ENCODE assay signal across 9 cellular contexts in genomic region chr15:46312133-46312740, GRCh38.
DNase-seq lines count a peak whose midpoint lies in the region; ATAC-seq and TF ChIP-seq lines count a peak whose summit lies in the region.
"Had no signal": no experiment of that assay in that cellular context is flagged by ENCODE, and none has a peak within 500 bp of the region (broad histone marks: within the 10 kb centered on the region; RNA-seq: fewer than 3 reads in every experiment).

No MANE protein-coding gene starts in this region.

- H3K4ac ChIP-seq in IMR-90 (ENCODE audit: low read depth, low read length) = no peak overlapping the region

- H4K20me1 ChIP-seq in IMR-90 (ENCODE audit: insufficient read depth, low read length) = no peaks in the 10 kb centered on the region

- H3K27me3 ChIP-seq in IMR-90 (ENCODE audit: control insufficient read depth, insufficient read depth, low read length) = no peaks in the 10 kb centered on the region
- peaks cover 3% of the 10 kb centered on the region for H3K27me3 ChIP-seq in upper lobe of right lung

- no peak overlapping the region for H2BK5ac ChIP-seq in IMR-90 (ENCODE audit: low read depth, low read length, poor library complexity, severe bottlenecking)

- dilution Hi-C loops in IMR-90 (cut with HindIII; ENCODE audit: low sequenced_read_pairs, unreplicated experiment) = no loop called here

- no peak overlapping the region for H2AK5ac ChIP-seq in IMR-90 (ENCODE audit: low read depth, low read length)

- no CpG with 5 or more reads among the region's 2 CpGs for WGBS in IMR-90 (ENCODE audit: extremely low coverage in 2 of 2, insufficient read length in 1 of 2), 2 experiments

- H3K4me3 ChIP-seq in IMR-90 (ENCODE audit: insufficient read depth, low read depth, low read length) (no peak overlapping the region), foreskin fibroblast (ENCODE audit: low read depth in 1 of 2, low read length in 2 of 2) (no peak overlapping the region), upper lobe of right lung (no peak overlapping the region)

- H2BK15ac ChIP-seq in IMR-90 (ENCODE audit: low read depth, low read length) = no peak overlapping the region

- H3K36me3 ChIP-seq in IMR-90 (ENCODE audit: control insufficient read depth, insufficient read depth, low read length) (no peaks in the 10 kb centered on the region), upper lobe of right lung (no peaks in the 10 kb centered on the region)

- no peaks in the 10 kb centered on the region for H3K36me3 Mint-ChIP-seq in activated T-cell treated with anti-CD3 and anti-CD28 coated beads, Interleukin-2, amount 50 U/mL, for 4 hours (ENCODE audit: insufficient read depth)

- H3K4me1 ChIP-seq in IMR-90 (ENCODE audit: control insufficient read depth, insufficient read depth, low read length) (no peaks in the 10 kb centered on the region), upper lobe of right lung (no peaks in the 10 kb centered on the region)

- H2AK9ac ChIP-seq in IMR-90 (replicated peaks; ENCODE audit: low read depth, low read length, poor library complexity) = no peak overlapping the region

- POLR2A ChIA-PET in IMR-90 (lab: Charles Lee; ENCODE audit: unreplicated experiment) = no interaction called here

- H3K56ac ChIP-seq in IMR-90 (ENCODE audit: extremely low read depth, insufficient read depth, low read length) = no peak overlapping the region

- no peak overlapping the region for H2AFZ ChIP-seq in IMR-90 (replicated peaks; ENCODE audit: low read length, poor library complexity)

- H3K27me3 Mint-ChIP-seq in activated T-cell treated with anti-CD3 and anti-CD28 coated beads, Interleukin-2, amount 50 U/mL, for 4 hours (ENCODE audit: low read depth) = no peaks in the 10 kb centered on the region
- H3K27me3 Mint-ChIP-seq: dendritic cell treated with granulocyte-macrophage colony-stimulating factor and Interleukin-4, amounts not matched to agents 40 ng/mL and 50 ng/mL, for 4 days had no signal

- no peaks in the 10 kb centered on the region for H3K4me1 Mint-ChIP-seq in activated T-cell treated with anti-CD3 and anti-CD28 coated beads, Interleukin-2, amount 50 U/mL, for 4 hours (ENCODE audit: low read depth)

- CTCF ChIA-PET in IMR-90 (lab: Yijun Ruan, JAX) = interaction anchor here (0.7 to 1.4 kb wide), 5 partner anchors 8 to 223 kb away, joined by 3 to 5 read pairs (median 4); no protein-coding TSS in a partner anchor

- no peak overlapping the region for H4K91ac ChIP-seq in IMR-90 (ENCODE audit: insufficient read depth, low read depth, low read length)

- H3K23ac ChIP-seq in IMR-90 (ENCODE audit: low read depth, low read length) = no peak overlapping the region

- no peak overlapping the region for H3K4me3 Mint-ChIP-seq in activated T-cell treated with anti-CD3 and anti-CD28 coated beads, Interleukin-2, amount 50 U/mL, for 4 hours
- H3K4me3 Mint-ChIP-seq: dendritic cell treated with granulocyte-macrophage colony-stimulating factor and Interleukin-4, amounts not matched to agents 40 ng/mL and 50 ng/mL, for 4 days had no signal

- H4K8ac ChIP-seq in IMR-90 (ENCODE audit: low read depth in 2 of 2, low read length in 2 of 2) = no peak overlapping the region

- H4K5ac ChIP-seq in IMR-90 (ENCODE audit: low read depth, low read length) = no peak overlapping the region

- H3K4me2 ChIP-seq in IMR-90 (ENCODE audit: low read depth, low read length) = no peak overlapping the region

- TF ChIP-seq CTCF in IMR-90 (conservative IDR thresholded peaks at IDR 0.05; ENCODE audit: low read depth, low read length) (peak; percentile 72), foreskin fibroblast (IDR thresholded peaks at IDR 0.05; ENCODE audit: low read depth, low read length) (peak; percentile 91), upper lobe of right lung (IDR thresholded peaks at IDR 0.05) (peak; percentile 86)

- H3K18ac ChIP-seq in IMR-90 (ENCODE audit: low read depth, low read length) = no peak overlapping the region

- H3K9me3 Mint-ChIP-seq in activated T-cell treated with anti-CD3 and anti-CD28 coated beads, Interleukin-2, amount 50 U/mL, for 4 hours = no peaks in the 10 kb centered on the region
- H3K9me3 Mint-ChIP-seq: dendritic cell treated with granulocyte-macrophage colony-stimulating factor and Interleukin-4, amounts not matched to agents 40 ng/mL and 50 ng/mL, for 4 days had no signal

- H3K14ac ChIP-seq in IMR-90 (replicated peaks; ENCODE audit: low read depth, low read length) = no peak overlapping the region

- H3K27ac ChIP-seq in IMR-90 (ENCODE audit: insufficient read depth, low read length) = no peak overlapping the region
- no peak overlapping the region for H3K27ac ChIP-seq in upper lobe of right lung

- no peaks in the 10 kb centered on the region for H3K9me1 ChIP-seq in IMR-90 (ENCODE audit: insufficient read depth, low read length)

- no peak overlapping the region for H2BK20ac ChIP-seq in IMR-90 (ENCODE audit: low read depth, low read length)

- no peak overlapping the region for H2BK120ac ChIP-seq in IMR-90 (ENCODE audit: low read depth, low read length)

- no peak overlapping the region for H3K9ac ChIP-seq in IMR-90 (ENCODE audit: low read depth, low read length)

- intact Hi-C loops in IMR-90 (cut with micrococcal nuclease) (loop anchor here (1.0 to 5.0 kb wide), 2 partner anchors 220 to 598 kb away; no protein-coding TSS in a partner anchor), upper lobe of right lung (cut with DNase I) (no loop called here)

- H3K9me3 ChIP-seq in IMR-90 (ENCODE audit: control insufficient read depth, insufficient read depth, low read length) (peaks cover 2% of the 10 kb centered on the region; the same call in 1 of the 2 replicates), upper lobe of right lung (no peaks in the 10 kb centered on the region)

- H3K79me1 ChIP-seq in IMR-90 (ENCODE audit: low read depth in 1 of 2, low read length in 2 of 2) = no peaks in the 10 kb centered on the region

- TF ChIP-seq RAD21 in IMR-90 (IDR thresholded peaks at IDR 0.05; ENCODE audit: low read length) = peak; percentile 67

- peak; percentile 42 for DNase-seq in Daoy (ENCODE audit: low read depth)
- peak; percentile 41 for DNase-seq in IMR-90
- peak; percentile 85 for DNase-seq in OCI-M1 (lab: John Stamatoyannopoulos, UW)
- peak; percentile 38 for DNase-seq in activated T-cell treated with anti-CD3 and anti-CD28 coated beads, Interleukin-2, amount 50 U/mL, for 4 hours
- DNase-seq in foreskin fibroblast = peak; percentile 42 to 76
- peak; percentile 19 for DNase-seq in non-pigmented ciliary epithelial cell (ENCODE audit: low read depth)
- peak; percentile 64 for DNase-seq in upper lobe of right lung

- no peak for TF ChIP-seq POLR2A in IMR-90 (IDR thresholded peaks at IDR 0.05; ENCODE audit: low read depth, low read length)

- no TSS peak for BruUV-seq in IMR-90 (replicated peaks; lab: Mats Ljungman, UMichigan)

- ATAC-seq in GM21576 (IDR thresholded peaks at IDR 0.05; ENCODE audit: unreplicated experiment) = peak; percentile 96
- peak; percentile 77 for ATAC-seq in IMR-90 (ENCODE audit: low read depth)
- ATAC-seq in activated T-cell treated with anti-CD3 and anti-CD28 coated beads, Interleukin-2, amount 50 U/mL, for 4 hours = peak in 1 of 2 donors; percentile 46
- peak; percentile 91 for ATAC-seq in upper lobe of right lung

- in situ Hi-C loops in IMR-90 (cut with MboI; ENCODE audit: low sequenced_read_pairs) = no loop called here

TF ChIP-seq in IMR-90, 13 proteins besides CTCF, POLR2A, EP300 and RAD21:
- TF ChIP-seq SMC3 (IDR thresholded peaks at IDR 0.05; ENCODE audit: low read depth, low read length) = peak; percentile 57
- no peak for TF ChIP-seq MXI1 (IDR thresholded peaks at IDR 0.05; ENCODE audit: borderline replicate concordance, low read depth, low read length)

Comparison
In these comparisons a context has a peak if more than half of its experiments do, and no peak if none do; other contexts are left out.
1. DNase-seq: peak in every context shown above with its lines; median percentile 85 in OCI-M1; 64 in upper lobe of right lung; 59 in foreskin fibroblast; 42 in Daoy; 41 in IMR-90; 38 in activated T-cell treated with anti-CD3 and anti-CD28 coated beads, Interleukin-2, amount 50 U/mL, for 4 hours; 19 in non-pigmented ciliary epithelial cell.